ENCODE assay signal across 9 cellular contexts in the genomic region with DNA sequence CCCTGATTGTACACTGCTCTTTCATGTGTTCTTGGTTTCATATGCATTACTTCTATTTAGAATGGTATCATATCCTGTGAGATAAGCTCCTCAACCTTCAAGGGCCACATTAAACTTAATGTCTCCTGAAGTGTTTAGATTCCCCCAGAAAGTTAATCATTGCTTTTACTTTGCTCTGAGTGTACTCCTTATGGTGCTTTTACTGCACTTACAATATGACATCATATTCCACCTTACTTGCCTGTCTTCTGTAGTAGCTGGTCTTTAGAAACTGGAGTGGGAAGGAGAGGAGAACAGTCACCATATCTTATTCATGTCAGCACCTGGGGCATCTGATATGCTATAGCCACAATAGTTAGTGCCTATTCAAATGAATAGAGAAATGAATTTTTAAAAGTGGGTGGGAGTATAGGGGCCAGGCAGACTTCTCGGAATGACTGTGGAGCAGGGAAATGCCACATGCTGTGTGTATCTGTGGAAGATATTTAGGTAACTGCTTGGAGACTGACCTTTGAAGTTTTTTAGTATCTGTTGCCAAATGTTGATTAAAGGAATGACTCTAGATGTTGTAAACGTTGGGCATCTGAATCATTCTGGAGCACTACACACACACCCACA. TPM values are rescaled to one million over a fixed set of nuclear protein-coding genes. Genes with fewer than 3 reads are reported as not detected.
DNase-seq lines count a peak whose midpoint lies in the region; ATAC-seq and TF ChIP-seq lines count a peak whose summit lies in the region.
"Had no signal": no experiment of that assay in that cellular context is flagged by ENCODE, and none has a peak within 500 bp of the region (broad histone marks: within the 10 kb centered on the region; RNA-seq: fewer than 3 reads in every experiment).

No MANE protein-coding gene starts in this region.

- no peaks in the 10 kb centered on the region for H3K27me3 Mint-ChIP-seq in stimulated activated naive CD8-positive, alpha-beta T cell treated with anti-CD3 and anti-CD28 coated beads, Interleukin-15, amount 100 ng/mL, for 72 hours
- H3K27me3 Mint-ChIP-seq in MCF 10A (ENCODE audit: insufficient read depth, unreplicated experiment), result peaks cover 50% of the 10 kb centered on the region
- H3K27me3 Mint-ChIP-seq: activated naive CD8-positive, alpha-beta T cell treated with anti-CD3 and anti-CD28 coated beads, Interleukin-2, amount 10 ng/mL, durations not matched to agents 7 days and 5 days had no signal

- POLR2A ChIA-PET in MCF 10A (lab: Yijun Ruan, JAX), result interaction anchor here (0.7 kb wide), 1 partner anchor 36 kb away, joined by 3 read pairs; no protein-coding TSS in a partner anchor

- no peaks in the 10 kb centered on the region for H3K9me3 Mint-ChIP-seq in activated naive CD4-positive, alpha-beta T cell treated with anti-CD3 and anti-CD28 coated beads, Interleukin-2, amount 50 U/mL, for 72 hours
- H3K9me3 Mint-ChIP-seq in stimulated activated naive CD8-positive, alpha-beta T cell treated with anti-CD3 and anti-CD28 coated beads, Interleukin-15, amount 100 ng/mL, for 72 hours, result no peaks in the 10 kb centered on the region
- H3K9me3 Mint-ChIP-seq in MCF 10A (ENCODE audit: unreplicated experiment), result no peaks in the 10 kb centered on the region
- H3K9me3 Mint-ChIP-seq: activated naive CD8-positive, alpha-beta T cell treated with anti-CD3 and anti-CD28 coated beads, Interleukin-2, amount 10 ng/mL, durations not matched to agents 7 days and 5 days had no signal

- H3K36me3 Mint-ChIP-seq in activated naive CD4-positive, alpha-beta T cell treated with anti-CD3 and anti-CD28 coated beads, Interleukin-2, amount 50 U/mL, for 72 hours, result peaks cover 0 to 2% of the 10 kb centered on the region in 2 donors
- no peaks in the 10 kb centered on the region for H3K36me3 Mint-ChIP-seq in MCF 10A (ENCODE audit: insufficient read depth, unreplicated experiment)

- BruUV-seq in MCF 10A (replicated peaks; lab: Mats Ljungman, UMichigan), result no TSS peak

- intact Hi-C loops in MCF 10A (cut with micrococcal nuclease), result no loop called here

- TF ChIP-seq CTCF in MCF 10A (IDR thresholded peaks at IDR 0.05; ENCODE audit: unreplicated experiment), result no peak

- no peak overlapping the region for H3K27ac Mint-ChIP-seq in activated naive CD4-positive, alpha-beta T cell treated with anti-CD3 and anti-CD28 coated beads, Interleukin-2, amount 50 U/mL, for 72 hours
- H3K27ac Mint-ChIP-seq in stimulated activated naive CD8-positive, alpha-beta T cell treated with anti-CD3 and anti-CD28 coated beads, Interleukin-15, amount 100 ng/mL, for 72 hours, result no peak overlapping the region
- no peak overlapping the region for H3K27ac Mint-ChIP-seq in MCF 10A (ENCODE audit: low read depth, unreplicated experiment)
- H3K27ac Mint-ChIP-seq: activated naive CD8-positive, alpha-beta T cell treated with anti-CD3 and anti-CD28 coated beads, Interleukin-2, amount 10 ng/mL, durations not matched to agents 7 days and 5 days had no signal

- H3K4me3 Mint-ChIP-seq in stimulated activated naive CD8-positive, alpha-beta T cell treated with anti-CD3 and anti-CD28 coated beads, Interleukin-15, amount 100 ng/mL, for 72 hours, result no peak overlapping the region
- H3K4me3 Mint-ChIP-seq in MCF 10A (ENCODE audit: unreplicated experiment), result no peak overlapping the region
- H3K4me3 Mint-ChIP-seq: activated naive CD8-positive, alpha-beta T cell treated with anti-CD3 and anti-CD28 coated beads, Interleukin-2, amount 10 ng/mL, durations not matched to agents 7 days and 5 days had no signal

- peaks cover 7% of the 10 kb centered on the region for H3K4me1 Mint-ChIP-seq in stimulated activated naive CD8-positive, alpha-beta T cell treated with anti-CD3 and anti-CD28 coated beads, Interleukin-15, amount 100 ng/mL, for 72 hours
- H3K4me1 Mint-ChIP-seq in MCF 10A (ENCODE audit: insufficient read depth, unreplicated experiment), result no peaks in the 10 kb centered on the region

- no peak for DNase-seq in activated naive CD4-positive, alpha-beta T cell treated with anti-CD3 and anti-CD28 coated beads, Interleukin-2, amount 50 U/mL, for 72 hours (ENCODE audit: low spot score in 2 of 2)
- no peak for DNase-seq in activated naive CD4-positive, alpha-beta T cell (lab: John Stamatoyannopoulos, UW)
- DNase-seq in stimulated activated naive CD8-positive, alpha-beta T cell treated with anti-CD3 and anti-CD28 coated beads, Interleukin-15, amount 100 ng/mL, for 72 hours, result peak in 1 of 2 donors; percentile 15
- no peak for DNase-seq in NCI-H128 (lab: John Stamatoyannopoulos, UW; ENCODE audit: unreplicated experiment)
- no peak for DNase-seq in MCF 10A (ENCODE audit: unreplicated experiment)
- no peak for DNase-seq in GDM1 (lab: John Stamatoyannopoulos, UW)
- DNase-seq: activated naive CD8-positive, alpha-beta T cell treated with anti-CD3 and anti-CD28 coated beads, Interleukin-2, amount 10 ng/mL, durations not matched to agents 7 days and 5 days had no signal

- ATAC-seq in activated naive CD4-positive, alpha-beta T cell treated with anti-CD3 and anti-CD28 coated beads, Interleukin-2, amount 50 U/mL, for 72 hours, result peak; percentile 90 to 95
- ATAC-seq in HG02571 (IDR thresholded peaks at IDR 0.05; ENCODE audit: unreplicated experiment) (peak; percentile 79), HG03378 (IDR thresholded peaks at IDR 0.05; ENCODE audit: unreplicated experiment) (peak; percentile 92)
- ATAC-seq in stimulated activated naive CD8-positive, alpha-beta T cell treated with anti-CD3 and anti-CD28 coated beads, Interleukin-15, amount 100 ng/mL, for 72 hours, result peak; percentile 91

- CTCF ChIA-PET in MCF 10A (lab: Yijun Ruan, JAX), result interaction anchor here (1.1 to 1.2 kb wide), 2 partner anchors 12 to 15 kb away, joined by 3 to 4 read pairs; no protein-coding TSS in a partner anchor

RNA-seq across cellular contexts. Expression of a gene that starts 40.2 kb away (rescaled TPM):
- 10 to 100 TPM; 12.1 to 41.2 TPM for total RNA-seq in activated naive CD4-positive, alpha-beta T cell treated with anti-CD3 and anti-CD28 coated beads, Interleukin-2, amount 50 U/mL, for 72 hours
- not detected in 2 replicates for total RNA-seq in MCF 10A (2022)

Comparison
In these comparisons a context has a peak if more than half of its experiments do, and no peak if none do; other contexts are left out.
1. RNA of a gene that starts 40.2 kb away (total RNA-seq): 12.1 to 41.2 TPM in activated naive CD4-positive, alpha-beta T cell treated with anti-CD3 and anti-CD28 coated beads, Interleukin-2, amount 50 U/mL, for 72 hours; not detected in MCF 10A; every median in the first group is over 10 times any median in the second.
2. Peak in every context shown above with its lines, with median percentiles within 50 percentile points of each other: ATAC-seq.